2 cellular contexts compared by ENCODE assay signal in the genomic region with DNA sequence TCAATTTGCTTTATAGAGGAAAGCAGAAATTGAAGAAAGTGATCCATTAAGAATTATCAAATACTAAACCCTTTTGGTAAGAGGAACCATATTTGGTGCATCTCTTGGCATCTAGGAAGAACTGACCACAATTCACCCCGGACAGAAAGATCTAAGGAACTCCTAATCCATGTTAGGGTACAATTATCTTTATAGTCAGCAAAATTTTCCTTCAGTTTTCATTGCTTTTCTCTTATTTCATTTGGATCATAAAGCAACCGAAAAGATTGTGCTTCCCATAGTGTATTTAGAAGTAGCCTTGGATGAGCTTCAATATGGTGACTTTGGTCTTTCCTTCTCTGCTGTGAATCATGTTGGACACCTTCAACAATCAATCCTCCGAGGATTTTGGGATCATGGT.
TF ChIP-seq lines count a peak whose summit lies in the region.

No MANE protein-coding gene starts in this region.

TF ChIP-seq in A549, 52 proteins besides CTCF, POLR2A, EP300 and RAD21:
- no peak for TF ChIP-seq EHMT2 (IDR thresholded peaks at IDR 0.05; ENCODE audit: low read depth)
- TF ChIP-seq KDM1A (IDR thresholded peaks at IDR 0.05; ENCODE audit: low read depth), result no peak
- no peak for TF ChIP-seq HOXA7 (CRISPR knock-in tag; IDR thresholded peaks at IDR 0.05)
- peak; percentile 52 for TF ChIP-seq MAFK (IDR thresholded peaks at IDR 0.05; ENCODE audit: partially characterized antibody)
TF ChIP-seq in A549: peak in this region for 1.

TF ChIP-seq in IMR-90, 13 proteins besides CTCF, POLR2A, EP300 and RAD21:
- no peak for TF ChIP-seq RFX5 (IDR thresholded peaks at IDR 0.05; ENCODE audit: low read depth, low read length)
- TF ChIP-seq SMC3 (IDR thresholded peaks at IDR 0.05; ENCODE audit: low read depth, low read length), result no peak
- TF ChIP-seq MXI1 (IDR thresholded peaks at IDR 0.05; ENCODE audit: borderline replicate concordance, low read depth, low read length), result no peak
- TF ChIP-seq MAFK (IDR thresholded peaks at IDR 0.05; ENCODE audit: low read depth, low read length), result peak; percentile 47; the same call in 1 of the 2 replicates
- TF ChIP-seq NFE2L2 (IDR thresholded peaks at IDR 0.05; ENCODE audit: low read depth, low read length), result no peak
